Comparison of ENCODE assay signal across 33 cellular contexts in the genomic region with DNA sequence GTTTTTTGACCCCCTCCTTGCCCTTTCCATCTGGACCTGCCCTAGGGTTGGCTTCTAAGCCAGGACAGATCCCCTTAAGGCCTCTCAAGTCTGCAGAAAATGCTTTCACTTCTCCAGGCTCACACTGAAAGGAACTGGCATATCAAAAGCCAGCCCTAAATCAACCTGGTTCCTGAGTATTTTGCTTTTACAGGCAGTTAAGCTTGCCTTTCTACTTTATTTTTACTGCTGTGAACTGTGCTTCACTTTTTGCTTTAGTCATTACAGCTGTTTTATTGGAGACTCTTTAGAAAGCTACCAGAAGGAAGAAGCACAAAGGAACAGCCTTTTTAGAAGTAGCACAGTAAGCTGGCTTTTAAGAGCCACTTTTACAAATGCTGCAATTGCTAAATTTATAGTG. TPM values are rescaled to one million over a fixed set of nuclear protein-coding genes. Genes with fewer than 3 reads are reported as not detected.
DNase-seq lines count a peak whose midpoint lies in the region; ATAC-seq, FAIRE-seq and TF ChIP-seq lines count a peak whose summit lies in the region.
"Had no signal": no experiment of that assay in that cellular context is flagged by ENCODE, and none has a peak within 500 bp of the region (broad histone marks: within the 10 kb centered on the region; RNA-seq: fewer than 3 reads in every experiment).

No MANE protein-coding gene starts in this region.

- H3K27ac ChIP-seq in HUES48 (ENCODE audit: low read depth, low read length): peak overlapping the region; percentile 60
- H3K27ac ChIP-seq in GM12878 (ENCODE audit: control insufficient read depth, insufficient read depth): no peak overlapping the region
- no peak overlapping the region for H3K27ac ChIP-seq in upper lobe of right lung
- H3K27ac ChIP-seq: 22Rv1, adrenal gland, breast epithelium, GM23248, left lung, prostate gland, WERI-Rb-1 had no signal

- peaks cover 39% of the 10 kb centered on the region for H3K4me1 Mint-ChIP-seq in T-helper 2 cell treated with Interferon-gamma antibody and Interleukin-4, amounts not matched to agents 5 μg/mL and 100 μg/mL, for 36 hours (ENCODE audit: low read depth)
- peaks cover 22% of the 10 kb centered on the region for H3K4me1 Mint-ChIP-seq in mesothelial cell of epicardium

- DNase-seq in T-helper 2 cell treated with Interferon-gamma antibody and Interleukin-4, amounts not matched to agents 5 μg/mL and 100 μg/mL, for 36 hours (ENCODE audit: low spot score): no peak
- DNase-seq in T-helper 2 cell: no peak
- DNase-seq in GM12878 (ENCODE audit: low read depth, low spot score): no peak
- DNase-seq in mesothelial cell of epicardium (ENCODE audit: low spot score in 2 of 2, unreplicated experiment in 2 of 2): no peak
- no peak for DNase-seq in upper lobe of right lung
- no peak for DNase-seq in SW480 (ENCODE audit: low spot score)
- DNase-seq: activated CD4-positive, alpha-beta T cell treated with anti-CD3 and anti-CD28 coated beads, Interleukin-2, amount 50 U/mL, for 1 hour; activated CD8-positive, alpha-beta memory T cell treated with anti-CD3 and anti-CD28 coated beads, Interleukin-2, amount 50 U/mL, for 48 hours; activated gamma-delta T cell; adrenal gland; CD4-positive, CD25-positive, alpha-beta regulatory T cell; DMS 273 treated with DMSO at 0.1 percent for 48 hours; effector memory CD4-positive, alpha-beta T cell; foreskin melanocyte; GM23248; Kasumi-1; left lung; mucosa of descending colon; NCI-H187; NCI-H2171 treated with DMSO at 0.1 percent for 48 hours; NCI-H69; RPMI8226; stimulated activated CD8-positive, alpha-beta memory T cell treated with anti-CD3 and anti-CD28 coated beads, Interleukin-4, amount 100 ng/mL, for 48 hours; transverse colon; WERI-Rb-1 had no signal

- H3K4me2 ChIP-seq in GM12878 (ENCODE audit: control insufficient read depth, insufficient read depth): peak overlapping the region; percentile 34; the same call in 1 of the 2 replicates

- in situ Hi-C loops in GM12878 (cut with MboI): loop anchor here (10.0 to 25.0 kb wide), 2 partner anchors 1016 to 1469 kb away; partner anchors contain the start of genes BRIX1 and RAD1

- no peaks in the 10 kb centered on the region for H3K27me3 Mint-ChIP-seq in T-helper 2 cell treated with Interferon-gamma antibody and Interleukin-4, amounts not matched to agents 5 μg/mL and 100 μg/mL, for 36 hours (ENCODE audit: low read depth)
- H3K27me3 Mint-ChIP-seq in mesothelial cell of epicardium (ENCODE audit: low read depth): no peaks in the 10 kb centered on the region
- H3K27me3 Mint-ChIP-seq: CD4-positive, CD25-positive, alpha-beta regulatory T cell had no signal

- TF ChIP-seq RAD21 in GM12878 (IDR thresholded peaks at IDR 0.05; ENCODE audit: insufficient read depth, low read depth, low read length): no peak

- no peak overlapping the region for H3K4me3 Mint-ChIP-seq in T-helper 2 cell treated with Interferon-gamma antibody and Interleukin-4, amounts not matched to agents 5 μg/mL and 100 μg/mL, for 36 hours
- no peak overlapping the region for H3K4me3 Mint-ChIP-seq in mesothelial cell of epicardium
- H3K4me3 Mint-ChIP-seq: CD4-positive, CD25-positive, alpha-beta regulatory T cell; T-helper 1 cell treated with Interleukin-12 subunit alpha and Interleukin-12 subunit beta and Interleukin-4 antibody, amounts not matched to agents 30 μg/mL and 1 μg/mL, for 36 hours had no signal

- peak overlapping the region; percentile 28; the same call in 1 of the 2 replicates for H3K4me3 ChIP-seq in HUES48 (ENCODE audit: low read depth, low read length)
- H3K4me3 ChIP-seq in GM12878: peak overlapping the region; percentile 0; the same call in 1 of the 2 replicates
- no peak overlapping the region for H3K4me3 ChIP-seq in upper lobe of right lung
- H3K4me3 ChIP-seq: adrenal gland, breast epithelium, GM23248, left lung, mucosa of descending colon, prostate gland, transverse colon had no signal

- peaks cover 46% of the 10 kb centered on the region for H3K4me1 ChIP-seq in HUES48 (ENCODE audit: control insufficient read depth, insufficient read depth, low read length)
- no peaks in the 10 kb centered on the region for H3K4me1 ChIP-seq in GM12878 (ENCODE audit: control insufficient read depth, insufficient read depth, low read length)
- peaks cover 10% of the 10 kb centered on the region for H3K4me1 ChIP-seq in upper lobe of right lung
- H3K4me1 ChIP-seq: prostate gland had no signal

- no peaks in the 10 kb centered on the region for H4K20me1 ChIP-seq in GM12878 (ENCODE audit: control insufficient read depth, insufficient read depth)

- SMC1A ChIA-PET in GM12878 (lab: Charles Lee; ENCODE audit: uncharacterized antibody, unreplicated experiment): interaction anchor here (0.6 to 1.4 kb wide), 4 partner anchors 186 to 491 kb away, joined by 3 to 5 read pairs (median 3); partner anchors contain the start of gene RXFP3

- ATAC-seq in GM12878 (no peak), upper lobe of right lung (no peak), HG03432 (IDR thresholded peaks at IDR 0.05; ENCODE audit: unreplicated experiment) (no peak)
- ATAC-seq: esophagus mucosa, left lung, mucosa of descending colon had no signal

- peak overlapping the region; percentile 13 for H3K27ac Mint-ChIP-seq in T-helper 2 cell treated with Interferon-gamma antibody and Interleukin-4, amounts not matched to agents 5 μg/mL and 100 μg/mL, for 36 hours
- H3K27ac Mint-ChIP-seq in mesothelial cell of epicardium: peak overlapping the region; percentile 25

- no peaks in the 10 kb centered on the region for H3K9me3 Mint-ChIP-seq in T-helper 2 cell treated with Interferon-gamma antibody and Interleukin-4, amounts not matched to agents 5 μg/mL and 100 μg/mL, for 36 hours
- H3K9me3 Mint-ChIP-seq in mesothelial cell of epicardium: no peaks in the 10 kb centered on the region
- H3K9me3 Mint-ChIP-seq: CD4-positive, CD25-positive, alpha-beta regulatory T cell; T-helper 1 cell treated with Interleukin-12 subunit alpha and Interleukin-12 subunit beta and Interleukin-4 antibody, amounts not matched to agents 30 μg/mL and 1 μg/mL, for 36 hours had no signal

- H3K9ac ChIP-seq in HUES48 (ENCODE audit: low read depth, low read length) (no peak overlapping the region), GM12878 (ENCODE audit: control insufficient read depth, insufficient read depth, low read length) (no peak overlapping the region)
- H3K9ac ChIP-seq: GM23248 had no signal

- FAIRE-seq in GM12878 (lab: Jason Lieb, UNC): no peak
- FAIRE-seq: HTR-8/SVneo had no signal

- CTCF ChIA-PET in GM12878 (lab: Yijun Ruan, JAX): interaction anchor here (1.1 kb wide), 1 partner anchor 486 kb away, joined by 3 read pairs; no protein-coding TSS in a partner anchor

- H3K27me3 ChIP-seq in HUES48 (ENCODE audit: control insufficient read depth, insufficient read depth, low read length) (no peaks in the 10 kb centered on the region), GM12878 (replicated peaks in 1 of 2; ENCODE audit: control insufficient read depth in 2 of 2, insufficient read depth in 2 of 2, low read length in 1 of 2) (no peaks in the 10 kb centered on the region), upper lobe of right lung (no peaks in the 10 kb centered on the region)
- H3K27me3 ChIP-seq: adrenal gland, breast epithelium, left lung, transverse colon had no signal

- H2AFZ ChIP-seq in GM12878 (ENCODE audit: control insufficient read depth, low read depth, low read length): no peak overlapping the region
- H2AFZ ChIP-seq: GM23248 had no signal

- POLR2A ChIA-PET in GM12878 (lab: Charles Lee): interaction anchor here (0.6 kb wide), 1 partner anchor 552 kb away, joined by 4 read pairs; no protein-coding TSS in a partner anchor

- TF ChIP-seq EP300 in GM12878 (IDR thresholded peaks at IDR 0.05; ENCODE audit: borderline replicate concordance in 1 of 2, control insufficient read depth in 1 of 2, low read depth in 2 of 2, low read length in 2 of 2): no peak

- peaks cover 56% of the 10 kb centered on the region for H3K36me3 Mint-ChIP-seq in T-helper 2 cell treated with Interferon-gamma antibody and Interleukin-4, amounts not matched to agents 5 μg/mL and 100 μg/mL, for 36 hours (ENCODE audit: low read depth)
- peaks cover 29% of the 10 kb centered on the region for H3K36me3 Mint-ChIP-seq in mesothelial cell of epicardium

- no peaks in the 10 kb centered on the region for H3K9me3 ChIP-seq in HUES48 (ENCODE audit: control insufficient read depth, insufficient read depth, low read length)
- no peaks in the 10 kb centered on the region; the same call in 2 of the 3 replicates for H3K9me3 ChIP-seq in GM12878 (replicated peaks; ENCODE audit: control insufficient read depth, insufficient read depth, low read length)
- no peaks in the 10 kb centered on the region for H3K9me3 ChIP-seq in upper lobe of right lung
- H3K9me3 ChIP-seq: adrenal gland, breast epithelium, left lung, mucosa of descending colon, prostate gland, transverse colon had no signal

- peaks cover 78% of the 10 kb centered on the region for H3K79me2 ChIP-seq in GM12878 (ENCODE audit: control insufficient read depth, insufficient read depth, low read length)

- TF ChIP-seq CTCF in GM12878 (IDR thresholded peaks at IDR 0.05 in 2 of 3, conservative IDR thresholded peaks at IDR 0.05 in 1 of 3; ENCODE audit: control insufficient read depth in 2 of 3, extremely low read depth in 1 of 3, insufficient read depth in 1 of 3, low read depth in 3 of 3, low read length in 3 of 3) (no peak), mesothelial cell of epicardium (IDR thresholded peaks at IDR 0.05; ENCODE audit: unreplicated experiment) (no peak), upper lobe of right lung (IDR thresholded peaks at IDR 0.05) (no peak)

- BruUV-seq in GM12878 (replicated peaks; lab: Mats Ljungman, UMichigan): no TSS peak

- no peak for TF ChIP-seq POLR2A in GM12878 (IDR thresholded peaks at IDR 0.05; ENCODE audit: low read depth, low read length)

- peaks cover 65% of the 10 kb centered on the region for H3K36me3 ChIP-seq in HUES48 (ENCODE audit: control insufficient read depth, insufficient read depth, low read length)
- H3K36me3 ChIP-seq in GM12878 (ENCODE audit: control insufficient read depth in 2 of 2, insufficient read depth in 2 of 2, low read length in 1 of 2): peaks cover 4 to 29% of the 10 kb centered on the region in 2 experiments
- peaks cover 60% of the 10 kb centered on the region for H3K36me3 ChIP-seq in upper lobe of right lung
- H3K36me3 ChIP-seq: breast epithelium, prostate gland had no signal

- RAD21 ChIA-PET in GM12878 (lab: Charles Lee; ENCODE audit: unreplicated experiment): interaction anchor here (0.7 to 1.7 kb wide), 3 partner anchors 410 to 524 kb away, joined by 3 to 7 read pairs (median 4); no protein-coding TSS in a partner anchor

- intact Hi-C loops in GM12878 (cut with micrococcal nuclease; ENCODE audit: unreplicated experiment): loop anchor here (10.0 kb wide), 1 partner anchor 229 kb away; no protein-coding TSS in a partner anchor
- intact Hi-C loops in upper lobe of right lung (cut with DNase I): no loop called here

RNA-seq across cellular contexts. Expression of gene TARS1, which starts 5.0 kb away (rescaled TPM):
- total RNA-seq in GM12878 (2013; cell fraction: nucleolus; rRNA removed): 127 and 128 TPM in 2 replicates
- total RNA-seq in GM12878 (2014; rRNA removed): 198 and 242 TPM in 2 replicates
- 320 and 350 TPM in 2 replicates for total RNA-seq in GM12878 (2014; rRNA removed; fragmentation: Illumina TruSeq; extraction: Trizol)
- total RNA-seq in GM12878 (2021): 212 and 216 TPM in 2 replicates
- polyA plus RNA-seq in GM12878 (2011; ENCODE audit: low read depth): 164 TPM
- 172 and 312 TPM in 2 replicates for polyA plus RNA-seq in GM12878 (2011; rRNA removed)
- 80.0 and 82.0 TPM in 2 replicates for polyA plus RNA-seq in GM12878 (2011; cell fraction: cytosol; rRNA removed)
- 92.9 and 108 TPM in 2 replicates for polyA plus RNA-seq in GM12878 (2011; cell fraction: nucleus; rRNA removed)
- 148 and 162 TPM in 2 replicates for polyA plus RNA-seq in GM12878 (2012)
- 271 and 346 TPM in 2 replicates for polyA plus RNA-seq in GM12878 (2014; fragmentation: Illumina TruSeq; extraction: Trizol)
- 100 to 1,000 TPM; 163 to 244 TPM for polyA plus RNA-seq in GM12878 (2014; fragmentation: Nextera tagmentation; extraction: Ambion mirVana)
- polyA plus RNA-seq in GM12878 (2014; rRNA removed): 170 and 210 TPM in 2 replicates
- 100 to 1,000 TPM; 244 to 254 TPM for polyA plus RNA-seq in GM12878 (2016; fragmentation: Nextera tagmentation; extraction: Ambion mirVana)
- polyA minus RNA-seq in GM12878 (2011; rRNA and poly(A)+ RNA removed): 106 and 119 TPM in 2 replicates
- polyA minus RNA-seq in GM12878 (2011; cell fraction: cytosol; rRNA and poly(A)+ RNA removed): 62.0 and 73.3 TPM in 2 replicates
- polyA minus RNA-seq in GM12878 (2011; cell fraction: nucleus; rRNA and poly(A)+ RNA removed): 37.8 and 55.5 TPM in 2 replicates
- 114 to 119 TPM (median 117 TPM) in 3 replicates for total RNA-seq in mesothelial cell of epicardium
- 92.5 TPM for total RNA-seq in upper lobe of right lung
